ENCODE assay signal across 9 cellular contexts in genomic region chr9:118059520-118060278, GRCh38.
DNase-seq lines count a peak whose midpoint lies in the region; ATAC-seq, FAIRE-seq and TF ChIP-seq lines count a peak whose summit lies in the region.
"Had no signal": no experiment of that assay in that cellular context is flagged by ENCODE, and none has a peak within 500 bp of the region (broad histone marks: within the 10 kb centered on the region; RNA-seq: fewer than 3 reads in every experiment).

No MANE protein-coding gene starts in this region.

- no peak for TF ChIP-seq EP300 in GM12878 (IDR thresholded peaks at IDR 0.05; ENCODE audit: borderline replicate concordance in 1 of 2, control insufficient read depth in 1 of 2, low read depth in 2 of 2, low read length in 2 of 2)

- no peak overlapping the region for H2BK120ac ChIP-seq in mesendoderm (ENCODE audit: low read depth, low read length)

- H2BK5ac ChIP-seq in mesendoderm (ENCODE audit: low read length) = no peak overlapping the region

- H3K27ac Mint-ChIP-seq in activated T-helper 2 cell treated with anti-CD3 and anti-CD28 coated beads, Interferon-gamma antibody, Interleukin-2, Interleukin-4, amounts not matched to agents 10 μg/mL and 5 μg/mL and 100 μg/mL, durations not matched to agents 14 hours and 24 hours and 36 hours = no peak overlapping the region

- no peak for TF ChIP-seq RAD21 in GM12878 (IDR thresholded peaks at IDR 0.05; ENCODE audit: insufficient read depth, low read depth, low read length)

- intact Hi-C loops in GM12878 (cut with micrococcal nuclease; ENCODE audit: unreplicated experiment) = no loop called here
- intact Hi-C loops in activated T-helper 2 cell treated with anti-CD3 and anti-CD28 coated beads, Interferon-gamma antibody, Interleukin-2, Interleukin-4, amounts not matched to agents 10 μg/mL and 5 μg/mL and 100 μg/mL, durations not matched to agents 14 hours and 24 hours and 36 hours (cut with micrococcal nuclease) = no loop called here

- H3K79me1 ChIP-seq in mesendoderm (ENCODE audit: low read length) = no peaks in the 10 kb centered on the region

- RAD21 ChIA-PET in GM12878 (lab: Charles Lee; ENCODE audit: unreplicated experiment) = no interaction called here

- H3K36me3 Mint-ChIP-seq in activated T-helper 2 cell treated with anti-CD3 and anti-CD28 coated beads, Interferon-gamma antibody, Interleukin-2, Interleukin-4, amounts not matched to agents 10 μg/mL and 5 μg/mL and 100 μg/mL, durations not matched to agents 14 hours and 24 hours and 36 hours (ENCODE audit: low read depth) = no peaks in the 10 kb centered on the region

- H3K18ac ChIP-seq in mesendoderm (ENCODE audit: low read length) = no peak overlapping the region

- H3K4me3 ChIP-seq in GM12878 (no peak overlapping the region), mesendoderm (ENCODE audit: low read length) (no peak overlapping the region)

- H2AK5ac ChIP-seq in mesendoderm (ENCODE audit: low read length) = no peak overlapping the region

- no peaks in the 10 kb centered on the region for H3K27me3 ChIP-seq in GM12878 (replicated peaks in 1 of 2; ENCODE audit: control insufficient read depth in 2 of 2, insufficient read depth in 2 of 2, low read length in 1 of 2)
- no peaks in the 10 kb centered on the region for H3K27me3 ChIP-seq in mesendoderm (ENCODE audit: insufficient read depth, low read length, poor library complexity)

- SMC1A ChIA-PET in GM12878 (lab: Charles Lee; ENCODE audit: uncharacterized antibody, unreplicated experiment) = interaction anchor here (0.6 kb wide), 1 partner anchor 1306 kb away, joined by 3 read pairs; no protein-coding TSS in a partner anchor

- ATAC-seq in GM12878 = no peak

- CTCF ChIA-PET in GM12878 (lab: Yijun Ruan, JAX) = no interaction called here

- TF ChIP-seq POLR2A in GM12878 (IDR thresholded peaks at IDR 0.05; ENCODE audit: low read depth, low read length) = no peak

- no peak for TF ChIP-seq CTCF in GM12878 (IDR thresholded peaks at IDR 0.05 in 2 of 3, conservative IDR thresholded peaks at IDR 0.05 in 1 of 3; ENCODE audit: control insufficient read depth in 2 of 3, extremely low read depth in 1 of 3, insufficient read depth in 1 of 3, low read depth in 3 of 3, low read length in 3 of 3)

- H4K5ac ChIP-seq in mesendoderm (ENCODE audit: low read length) = no peak overlapping the region

- no peak overlapping the region for H4K8ac ChIP-seq in mesendoderm (ENCODE audit: low read depth, low read length)

- no peak overlapping the region for H3K23ac ChIP-seq in mesendoderm (ENCODE audit: low read length)

- H3K4me3 Mint-ChIP-seq in activated T-helper 2 cell treated with anti-CD3 and anti-CD28 coated beads, Interferon-gamma antibody, Interleukin-2, Interleukin-4, amounts not matched to agents 10 μg/mL and 5 μg/mL and 100 μg/mL, durations not matched to agents 14 hours and 24 hours and 36 hours (ENCODE audit: low read depth) = no peak overlapping the region

- no peak overlapping the region for H3K56ac ChIP-seq in mesendoderm (ENCODE audit: low read length)

- H3K27me3 Mint-ChIP-seq in activated T-helper 2 cell treated with anti-CD3 and anti-CD28 coated beads, Interferon-gamma antibody, Interleukin-2, Interleukin-4, amounts not matched to agents 10 μg/mL and 5 μg/mL and 100 μg/mL, durations not matched to agents 14 hours and 24 hours and 36 hours (ENCODE audit: low read depth) = no peaks in the 10 kb centered on the region

- FAIRE-seq in GM12878 (lab: Jason Lieb, UNC) = no peak
- FAIRE-seq: endometrium had no signal

- H3K9me3 Mint-ChIP-seq in activated T-helper 2 cell treated with anti-CD3 and anti-CD28 coated beads, Interferon-gamma antibody, Interleukin-2, Interleukin-4, amounts not matched to agents 10 μg/mL and 5 μg/mL and 100 μg/mL, durations not matched to agents 14 hours and 24 hours and 36 hours = no peaks in the 10 kb centered on the region

- WGBS in GM12878 (ENCODE audit: insufficient coverage, insufficient replicate concordance, low lambda C conversion rate, missing lambda C conversion rate) = 29% methylated on average over 10 of the region's 10 CpGs
- WGBS in mesendoderm (ENCODE audit: extremely low coverage, insufficient coverage, low lambda C conversion rate) = no CpG with 5 or more reads among the region's 10 CpGs

- H3K79me2 ChIP-seq in GM12878 (ENCODE audit: control insufficient read depth, insufficient read depth, low read length) (no peaks in the 10 kb centered on the region), mesendoderm (ENCODE audit: control insufficient read depth, insufficient read depth, low read length) (no peaks in the 10 kb centered on the region)

- no peak overlapping the region for H3K4ac ChIP-seq in mesendoderm (ENCODE audit: low read depth, low read length)

- H3K36me3 ChIP-seq in GM12878 (ENCODE audit: control insufficient read depth in 2 of 2, insufficient read depth in 2 of 2, low read length in 1 of 2) = no peaks in the 10 kb centered on the region
- no peaks in the 10 kb centered on the region for H3K36me3 ChIP-seq in mesendoderm (ENCODE audit: control insufficient read depth, insufficient read depth, low read length)

- no peak overlapping the region for H3K27ac ChIP-seq in GM12878 (ENCODE audit: control insufficient read depth, insufficient read depth)
- H3K27ac ChIP-seq in mesendoderm (ENCODE audit: low read depth, low read length) = no peak overlapping the region

- no peaks in the 10 kb centered on the region for H3K4me1 ChIP-seq in GM12878 (ENCODE audit: control insufficient read depth, insufficient read depth, low read length)
- H3K4me1 ChIP-seq in mesendoderm (ENCODE audit: control insufficient read depth, low read depth, low read length) = no peaks in the 10 kb centered on the region

- no peaks in the 10 kb centered on the region for H4K20me1 ChIP-seq in GM12878 (ENCODE audit: control insufficient read depth, insufficient read depth)

- no peak overlapping the region for H3K9ac ChIP-seq in GM12878 (ENCODE audit: control insufficient read depth, insufficient read depth, low read length)
- no peak overlapping the region for H3K9ac ChIP-seq in mesendoderm (ENCODE audit: low read length)

- H3K9me3 ChIP-seq in GM12878 (replicated peaks; ENCODE audit: control insufficient read depth, insufficient read depth, low read length) = no peaks in the 10 kb centered on the region

- BruUV-seq in GM12878 (replicated peaks; lab: Mats Ljungman, UMichigan) = no TSS peak

- H3K4me2 ChIP-seq in GM12878 (ENCODE audit: control insufficient read depth, insufficient read depth) (no peak overlapping the region), mesendoderm (ENCODE audit: low read length) (no peak overlapping the region)

- DNase-seq in DMS 273 (lab: John Stamatoyannopoulos, UW; ENCODE audit: unreplicated experiment) (peak; percentile 66), DMS 273 treated with DMSO at 0.1 percent for 48 hours (lab: John Stamatoyannopoulos, UW) (no peak), LoVo (ENCODE audit: low spot score) (peak; percentile 44), GM12878 (ENCODE audit: low read depth, low spot score) (no peak), mesendoderm (peak; percentile 51), G401 (ENCODE audit: low spot score) (no peak), OCI-M2 (lab: John Stamatoyannopoulos, UW; ENCODE audit: unreplicated experiment) (no peak)
- DNase-seq in activated T-helper 2 cell treated with anti-CD3 and anti-CD28 coated beads, Interferon-gamma antibody, Interleukin-2, Interleukin-4, amounts not matched to agents 10 μg/mL and 5 μg/mL and 100 μg/mL, durations not matched to agents 14 hours and 24 hours and 36 hours (ENCODE audit: low spot score) = no peak

- no peaks in the 10 kb centered on the region for H3K4me1 Mint-ChIP-seq in activated T-helper 2 cell treated with anti-CD3 and anti-CD28 coated beads, Interferon-gamma antibody, Interleukin-2, Interleukin-4, amounts not matched to agents 10 μg/mL and 5 μg/mL and 100 μg/mL, durations not matched to agents 14 hours and 24 hours and 36 hours (ENCODE audit: low read depth)

- no peak overlapping the region for H2AFZ ChIP-seq in GM12878 (ENCODE audit: control insufficient read depth, low read depth, low read length)

- H2BK15ac ChIP-seq in mesendoderm (replicated peaks; ENCODE audit: low read depth) = no peak overlapping the region

- POLR2A ChIA-PET in GM12878 (lab: Charles Lee) = interaction anchor here (0.6 kb wide), 1 partner anchor 311 kb away, joined by 3 read pairs; no protein-coding TSS in a partner anchor

- in situ Hi-C loops in GM12878 (cut with MboI) (no loop called here), G401 (cut with HindIII; ENCODE audit: low sequenced_read_pairs) (no loop called here)

TF ChIP-seq in GM12878, 131 proteins besides CTCF, POLR2A, EP300 and RAD21 (continues in another document):
- TF ChIP-seq REST (IDR thresholded peaks at IDR 0.05; ENCODE audit: low read depth, low read length) = peak; percentile 91

Comparison
In these comparisons a context has a peak if more than half of its experiments do, and no peak if none do; other contexts are left out.
1. DNase-seq: peak in DMS 273 (single experiment), LoVo (single experiment) and mesendoderm (single experiment); none in DMS 273 treated with DMSO at 0.1 percent for 48 hours (single experiment), GM12878 (single experiment), G401 (single experiment), activated T-helper 2 cell treated with anti-CD3 and anti-CD28 coated beads, Interferon-gamma antibody, Interleukin-2, Interleukin-4, amounts not matched to agents 10 μg/mL and 5 μg/mL and 100 μg/mL, durations not matched to agents 14 hours and 24 hours and 36 hours (single experiment) and OCI-M2 (single experiment).